Comparison of ENCODE assay signal across 8 cellular contexts in the genomic region with DNA sequence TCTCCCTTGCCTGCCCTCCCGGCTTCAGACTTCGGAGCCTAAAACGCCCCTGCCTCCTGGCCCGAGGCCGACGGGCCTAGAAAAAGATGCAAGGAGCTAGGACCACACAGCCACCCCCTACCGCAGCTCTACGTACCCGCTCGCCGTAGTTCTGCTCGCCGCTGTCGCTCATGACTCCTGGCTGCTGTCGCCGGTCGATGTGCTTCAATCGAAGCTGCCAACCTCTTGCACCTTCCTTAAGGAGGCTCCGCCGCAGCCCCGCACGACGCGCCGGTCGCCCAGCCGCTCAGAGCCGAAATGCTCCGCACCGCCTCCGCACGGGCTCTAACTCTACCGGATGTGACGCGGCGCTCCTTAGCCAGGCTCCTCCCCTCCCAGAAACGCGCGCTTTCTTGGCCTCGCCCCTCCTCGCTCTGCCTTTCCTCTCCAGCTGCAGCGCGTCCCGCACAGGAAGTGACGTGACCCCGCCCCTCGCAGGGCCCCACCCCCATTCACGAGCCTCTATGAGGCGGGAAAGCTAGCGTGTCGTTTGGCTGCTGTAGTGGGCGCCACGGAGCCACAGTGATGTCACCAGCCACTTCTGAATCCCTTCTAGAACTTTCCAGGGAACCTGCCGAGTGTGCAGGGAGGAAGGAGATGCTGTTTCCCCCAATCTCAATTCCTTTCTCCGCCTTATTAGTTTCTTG. TPM values are rescaled to one million over a fixed set of nuclear protein-coding genes. Genes with fewer than 3 reads are reported as not detected.
DNase-seq lines count a peak whose midpoint lies in the region; ATAC-seq lines count a peak whose summit lies in the region.

A gene (minus strand): TSS at position 326 of the 686 bp plus-strand sequence. CDS start 154 bp downstream, at position 172.

- H3K9me3 Mint-ChIP-seq in IgD-negative memory B cell: peaks cover 0 to 4% (median 1%) of the 10 kb centered on the region in 3 donors

- no peaks in the 10 kb centered on the region for H3K9me3 ChIP-seq in mononuclear cell (ENCODE audit: low read depth, low read length)

- H3K4me1 Mint-ChIP-seq in IgD-negative memory B cell: peaks cover 27 to 45% (median 37%) of the 10 kb centered on the region in 3 donors

- H3K27me3 Mint-ChIP-seq in IgD-negative memory B cell: no peaks in the 10 kb centered on the region

- peak within 1 kb of the TSS; percentile 97 to 100 (median 100) for H3K4me3 Mint-ChIP-seq in IgD-negative memory B cell

- DNase-seq in DMS153 treated with DMSO at 0.1 percent for 48 hours (lab: John Stamatoyannopoulos, UW; ENCODE audit: unreplicated experiment): peak; percentile 96
- DNase-seq in OCI-M1 (lab: John Stamatoyannopoulos, UW): peak; percentile 97
- peak; percentile 98 for DNase-seq in activated T-cell treated with anti-CD3 and anti-CD28 coated beads for 24 hours (ENCODE audit: low read depth)
- DNase-seq in epidermal melanocyte (ENCODE audit: insufficient read length, low spot score): peak; percentile 85
- DNase-seq in stimulated activated CD8-positive, alpha-beta memory T cell treated with anti-CD3 and anti-CD28 coated beads, Interleukin-4, amount 100 ng/mL, for 1 hour (ENCODE audit: low read depth in 2 of 2, low spot score in 1 of 2): peak; percentile 96 to 98

- no peaks in the 10 kb centered on the region for H3K27me3 ChIP-seq in mononuclear cell (ENCODE audit: insufficient read depth, low read length)

- peak within 1 kb of the TSS; percentile 96 for H3K4me3 ChIP-seq in mononuclear cell (ENCODE audit: low read length)

- ATAC-seq in GM21529 (IDR thresholded peaks at IDR 0.05; ENCODE audit: unreplicated experiment): peak; percentile 95

- H3K36me3 Mint-ChIP-seq in IgD-negative memory B cell: peaks cover 1% of the 10 kb centered on the region

- H3K4me1 ChIP-seq in mononuclear cell (ENCODE audit: insufficient read depth, low read length): peaks cover 28% of the 10 kb centered on the region

- H3K27ac Mint-ChIP-seq in IgD-negative memory B cell: peak within 1 kb of the TSS; percentile 99 to 100 (median 100)

RNA-seq across cellular contexts. Expression of the gene that starts here (rescaled TPM):
- 358 TPM for polyA plus RNA-seq in IgD-negative memory B cell
- 496 TPM for total RNA-seq in mononuclear cell

Comparison
In these comparisons a context has a peak if more than half of its experiments do, and no peak if none do; other contexts are left out.
1. Peak in every context shown above with its lines: DNase-seq, ATAC-seq and H3K4me3 ChIP-seq.